14 cellular contexts compared by ENCODE assay signal in genomic region chr2:177257471-177257870, GRCh38. TPM values are rescaled to one million over a fixed set of nuclear protein-coding genes. Genes with fewer than 3 reads are reported as not detected.
DNase-seq lines count a peak whose midpoint lies in the region; ATAC-seq and TF ChIP-seq lines count a peak whose summit lies in the region.
"Had no signal": no experiment of that assay in that cellular context is flagged by ENCODE, and none has a peak within 500 bp of the region (broad histone marks: within the 10 kb centered on the region; RNA-seq: fewer than 3 reads in every experiment).

No MANE protein-coding gene starts in this region.

- H3K4me2 ChIP-seq in mesendoderm (ENCODE audit: low read length) = no peak overlapping the region
- H3K4me2 ChIP-seq: PC-9 had no signal

- H4K8ac ChIP-seq in mesendoderm (ENCODE audit: low read depth, low read length) = no peak overlapping the region

- no peak overlapping the region for H2BK120ac ChIP-seq in mesendoderm (ENCODE audit: low read depth, low read length)

- peak overlapping the region; percentile 59 for H3K4me3 Mint-ChIP-seq in activated naive CD8-positive, alpha-beta T cell
- H3K4me3 Mint-ChIP-seq in type B pancreatic cell = peak overlapping the region; percentile 46

- DNase-seq in cardiac muscle cell (ENCODE audit: low read depth in 1 of 2, low spot score in 1 of 2) (no peak), Right ventricle myocardium superior (no peak), mesendoderm (peak; percentile 48), type B pancreatic cell (ENCODE audit: extremely low spot score, unreplicated experiment) (no peak)
- DNase-seq: activated CD4-positive, alpha-beta T cell treated with anti-CD3 and anti-CD28 coated beads for 1 hour; activated effector memory CD4-positive, alpha-beta T cell treated with anti-CD3 and anti-CD28 coated beads, Interleukin-2, amount 50 U/mL, for 16 hours; left ventricle myocardium superior; NCI-H187; NCI-H524; PC-9 had no signal

- H3K79me2 ChIP-seq in mesendoderm (ENCODE audit: control insufficient read depth, insufficient read depth, low read length) = peaks cover 85% of the 10 kb centered on the region

- H3K4me3 ChIP-seq in cardiac muscle cell (no peak overlapping the region), mesendoderm (ENCODE audit: low read length) (no peak overlapping the region)
- H3K4me3 ChIP-seq: PC-9 had no signal

- H3K36me3 Mint-ChIP-seq in activated naive CD8-positive, alpha-beta T cell = peaks cover 18% of the 10 kb centered on the region
- H3K36me3 Mint-ChIP-seq in type B pancreatic cell = peaks cover 45% of the 10 kb centered on the region

- H3K4me1 Mint-ChIP-seq in activated naive CD8-positive, alpha-beta T cell (ENCODE audit: low read depth) = peaks cover 90% of the 10 kb centered on the region
- peaks cover 54% of the 10 kb centered on the region for H3K4me1 Mint-ChIP-seq in type B pancreatic cell (ENCODE audit: unreplicated experiment)

- no peak overlapping the region for H3K23ac ChIP-seq in mesendoderm (ENCODE audit: low read length)

- peaks cover 17% of the 10 kb centered on the region for H3K79me1 ChIP-seq in mesendoderm (ENCODE audit: low read length)

- no peak overlapping the region for H3K9ac ChIP-seq in mesendoderm (ENCODE audit: low read length)

- H3K27ac Mint-ChIP-seq in activated naive CD8-positive, alpha-beta T cell = peak overlapping the region; percentile 72
- H3K27ac Mint-ChIP-seq in type B pancreatic cell = peak overlapping the region; percentile 48

- H3K18ac ChIP-seq in mesendoderm (ENCODE audit: low read length) = no peak overlapping the region

- no peaks in the 10 kb centered on the region for H3K27me3 Mint-ChIP-seq in activated naive CD8-positive, alpha-beta T cell
- H3K27me3 Mint-ChIP-seq in type B pancreatic cell = no peaks in the 10 kb centered on the region

- H3K27me3 ChIP-seq in cardiac muscle cell (no peaks in the 10 kb centered on the region), mesendoderm (ENCODE audit: insufficient read depth, low read length, poor library complexity) (no peaks in the 10 kb centered on the region)

- H2AK5ac ChIP-seq in mesendoderm (ENCODE audit: low read length) = no peak overlapping the region

- H3K4ac ChIP-seq in mesendoderm (ENCODE audit: low read depth, low read length) = no peak overlapping the region

- TF ChIP-seq CTCF in cardiac muscle cell (IDR thresholded peaks at IDR 0.05; ENCODE audit: low read depth, low read length) = no peak
- TF ChIP-seq CTCF in type B pancreatic cell (conservative IDR thresholded peaks at IDR 0.05) = no peak

- H2BK5ac ChIP-seq in mesendoderm (ENCODE audit: low read length) = no peak overlapping the region

- H3K56ac ChIP-seq in mesendoderm (ENCODE audit: low read length) = no peak overlapping the region

- H3K9me3 Mint-ChIP-seq in activated naive CD8-positive, alpha-beta T cell (ENCODE audit: low read depth) = no peaks in the 10 kb centered on the region
- no peaks in the 10 kb centered on the region for H3K9me3 Mint-ChIP-seq in type B pancreatic cell

- intact Hi-C loops in Right ventricle myocardium superior (cut with DNase I) = no loop called here

- H2BK15ac ChIP-seq in mesendoderm (replicated peaks; ENCODE audit: low read depth) = no peak overlapping the region

- ATAC-seq in Right ventricle myocardium superior (ENCODE audit: poor library complexity) (no peak), HG03175 (IDR thresholded peaks at IDR 0.05; ENCODE audit: unreplicated experiment) (no peak), HG03378 (IDR thresholded peaks at IDR 0.05; ENCODE audit: unreplicated experiment) (no peak), GM21423 (IDR thresholded peaks at IDR 0.05; ENCODE audit: unreplicated experiment) (no peak)
- ATAC-seq: left ventricle myocardium superior had no signal

- WGBS in mesendoderm (ENCODE audit: extremely low coverage, insufficient coverage, low lambda C conversion rate) = no CpG with 5 or more reads among the region's 5 CpGs

- no peak overlapping the region for H4K5ac ChIP-seq in mesendoderm (ENCODE audit: low read length)

- H3K4me1 ChIP-seq in cardiac muscle cell (ENCODE audit: low read depth) (peaks cover 33% of the 10 kb centered on the region), mesendoderm (ENCODE audit: control insufficient read depth, low read depth, low read length) (peaks cover 6% of the 10 kb centered on the region)

- no peaks in the 10 kb centered on the region for H3K9me3 ChIP-seq in cardiac muscle cell (ENCODE audit: low read depth)

- H3K27ac ChIP-seq in cardiac muscle cell (peak overlapping the region; percentile 41), mesendoderm (ENCODE audit: low read depth, low read length) (no peak overlapping the region)
- H3K27ac ChIP-seq: PC-9 had no signal

- H3K36me3 ChIP-seq in cardiac muscle cell (no peaks in the 10 kb centered on the region), mesendoderm (ENCODE audit: control insufficient read depth, insufficient read depth, low read length) (no peaks in the 10 kb centered on the region)

RNA-seq across cellular contexts. Expression of gene NFE2L2, which starts 7.1 kb away (rescaled TPM):
- total RNA-seq in cardiac muscle cell (56.6 and 70.0 TPM in 2 replicates), Right ventricle myocardium superior (45.8 TPM), type B pancreatic cell (ENCODE audit: low replicate concordance) (74.7 and 95.0 TPM in 2 replicates)
- 84.5 and 90.5 TPM in 2 replicates for polyA plus RNA-seq in cardiac muscle cell
- 33.0 TPM for polyA plus RNA-seq in mesendoderm (2013, experiment 1 of 2)
- polyA plus RNA-seq in mesendoderm (2013, experiment 2 of 2) = 35.1 TPM

RNA-seq across cellular contexts. Expression of gene HNRNPA3, which starts 44.9 kb away (rescaled TPM):
- total RNA-seq in cardiac muscle cell (63.2 and 78.6 TPM in 2 replicates), Right ventricle myocardium superior (64.5 TPM), type B pancreatic cell (ENCODE audit: low replicate concordance) (203 and 304 TPM in 2 replicates)
- 67.3 and 81.7 TPM in 2 replicates for polyA plus RNA-seq in cardiac muscle cell
- polyA plus RNA-seq in mesendoderm (2013, experiment 1 of 2) = 641 TPM
- 604 TPM for polyA plus RNA-seq in mesendoderm (2013, experiment 2 of 2)
